ENCODE assay signal across 10 cellular contexts in genomic region chr11:102559839-102560238, GRCh38. TPM values are rescaled to one million over a fixed set of nuclear protein-coding genes. Genes with fewer than 3 reads are reported as not detected.
DNase-seq lines count a peak whose midpoint lies in the region; ATAC-seq, FAIRE-seq and TF ChIP-seq lines count a peak whose summit lies in the region.
"Had no signal": no experiment of that assay in that cellular context is flagged by ENCODE, and none has a peak within 500 bp of the region (broad histone marks: within the 10 kb centered on the region; RNA-seq: fewer than 3 reads in every experiment).

No MANE protein-coding gene starts in this region.

- H3K4me3 ChIP-seq in RWPE2 (ENCODE audit: severe bottlenecking) (no peak overlapping the region), small intestine (ENCODE audit: low read depth in 1 of 2, low read length in 2 of 2) (no peak overlapping the region)

- H3K27me3 ChIP-seq in RWPE2 (ENCODE audit: insufficient read depth, poor library complexity, severe bottlenecking) (no peaks in the 10 kb centered on the region), small intestine (ENCODE audit: control insufficient read depth in 2 of 2, insufficient read depth in 2 of 2, low read length in 2 of 2) (peaks cover 0 to 2% of the 10 kb centered on the region in 2 donors)

- H3K4me1 ChIP-seq in RWPE2 (ENCODE audit: insufficient read depth, poor library complexity, severe bottlenecking) (peaks cover 22% of the 10 kb centered on the region), small intestine (ENCODE audit: control insufficient read depth in 2 of 2, insufficient read depth in 1 of 2, low read depth in 1 of 2, low read length in 1 of 2) (peaks cover 3 to 6% of the 10 kb centered on the region in 2 donors)

- intact Hi-C loops in cardiac septum (cut with DNase I) = no loop called here

- TF ChIP-seq CTCF in RWPE2 (IDR thresholded peaks at IDR 0.05; ENCODE audit: poor library complexity, severe bottlenecking) = no peak

- H3K27ac ChIP-seq in RWPE2 (ENCODE audit: poor library complexity, severe bottlenecking) = peak overlapping the region; percentile 16
- H3K27ac ChIP-seq in small intestine (ENCODE audit: low read depth in 1 of 2, low read length in 1 of 2) = no peak overlapping the region

- H3K9me3 ChIP-seq in RWPE2 (ENCODE audit: severe bottlenecking) (no peaks in the 10 kb centered on the region), small intestine (ENCODE audit: control insufficient read depth, low read depth) (no peaks in the 10 kb centered on the region)

- ATAC-seq in GM19043 (IDR thresholded peaks at IDR 0.05; ENCODE audit: low read depth, unreplicated experiment) (peak; percentile 41), HG02798 (IDR thresholded peaks at IDR 0.05; ENCODE audit: poor library complexity, unreplicated experiment) (peak; percentile 44), RWPE2 (ENCODE audit: low read depth) (no peak)

- DNase-seq in RWPE2 (ENCODE audit: low spot score) (no peak), small intestine (peak; percentile 13), cortex of kidney (lab: John Stamatoyannopoulos, UW) (no peak), cardiac septum (ENCODE audit: low spot score) (no peak), hepatic stellate cell (ENCODE audit: low spot score) (no peak), NCI-H345 (lab: John Stamatoyannopoulos, UW) (no peak)
- DNase-seq: NCI-H2029 treated with DMSO at 0.1 percent for 48 hours had no signal

- H3K36me3 ChIP-seq in RWPE2 (ENCODE audit: low read depth) = no peaks in the 10 kb centered on the region
- H3K36me3 ChIP-seq in small intestine (ENCODE audit: control insufficient read depth in 2 of 2, insufficient read depth in 2 of 2, low read length in 2 of 2) = no peaks in the 10 kb centered on the region

- no peak for FAIRE-seq in small intestine (lab: Jason Lieb, UNC)

RNA-seq across cellular contexts. Expression of gene MMP7, which starts 29.3 kb away (rescaled TPM):
- polyA plus RNA-seq in small intestine = under 1 TPM in 1 of 3 donors, not detected in 2; 0.36 TPM
- total RNA-seq in cardiac septum = not detected
- polyA plus RNA-seq: neural cell had no signal
